Comparison of ENCODE assay signal across 9 cellular contexts in genomic region chr12:108567388-108567787, GRCh38. TPM values are rescaled to one million over a fixed set of nuclear protein-coding genes. Genes with fewer than 3 reads are reported as not detected.
A peak's percentile ranks its signal among the peaks of the same experiment; 100 is the strongest.
DNase-seq lines count a peak whose midpoint lies in the region; ATAC-seq and TF ChIP-seq lines count a peak whose summit lies in the region.
"Had no signal": no experiment of that assay in that cellular context is flagged by ENCODE, and none has a peak within 500 bp of the region (broad histone marks: within the 10 kb centered on the region; RNA-seq: fewer than 3 reads in every experiment).

No MANE protein-coding gene starts in this region.

- no peak for DNase-seq in CD4-positive, alpha-beta memory T cell
- DNase-seq in MV-4-11 (lab: John Stamatoyannopoulos, UW) (peak; percentile 21), endothelial cell (ENCODE audit: low spot score) (no peak), NAMALWA (ENCODE audit: low spot score) (no peak), NCI-H187 (lab: John Stamatoyannopoulos, UW) (no peak), COLO829 (ENCODE audit: low spot score) (no peak)
- DNase-seq: NCI-H748 treated with DMSO at 0.1 percent for 48 hours had no signal

- POLR2A ChIA-PET in CD4-positive, alpha-beta memory T cell (lab: Charles Lee; ENCODE audit: partially characterized antibody), result interaction anchor here (10.3 to 14.6 kb wide), 2 partner anchors 50 to 67 kb away, joined by 135 to 245 read pairs; partner anchors contain the start of gene SELPLG

- no peaks in the 10 kb centered on the region for H3K27me3 ChIP-seq in CD4-positive, alpha-beta memory T cell (ENCODE audit: insufficient read depth, low read length)
- H3K27me3 ChIP-seq in rectal smooth muscle tissue (ENCODE audit: control insufficient read depth, insufficient read depth, low read length), result no peaks in the 10 kb centered on the region

- H3K4me3 ChIP-seq in CD4-positive, alpha-beta memory T cell (ENCODE audit: low read length in 2 of 2), result no peak overlapping the region
- no peak overlapping the region for H3K4me3 ChIP-seq in rectal smooth muscle tissue (ENCODE audit: low read length)

- peaks cover 78% of the 10 kb centered on the region for H3K4me1 ChIP-seq in CD4-positive, alpha-beta memory T cell (ENCODE audit: insufficient read depth, low read length)
- peaks cover 15% of the 10 kb centered on the region for H3K4me1 ChIP-seq in rectal smooth muscle tissue (ENCODE audit: control insufficient read depth, insufficient read depth, low read length)

- H3K9me3 ChIP-seq in CD4-positive, alpha-beta memory T cell (ENCODE audit: control insufficient read depth in 1 of 2, low read length in 2 of 2), result no peaks in the 10 kb centered on the region

- H3K9me3 Mint-ChIP-seq in CD4-positive, alpha-beta memory T cell, result no peaks in the 10 kb centered on the region
- no peaks in the 10 kb centered on the region for H3K9me3 Mint-ChIP-seq in endothelial cell (ENCODE audit: unreplicated experiment)

- peaks cover 38% of the 10 kb centered on the region for H3K36me3 ChIP-seq in CD4-positive, alpha-beta memory T cell (ENCODE audit: insufficient read depth, low read length)
- H3K36me3 ChIP-seq in rectal smooth muscle tissue (ENCODE audit: control insufficient read depth, insufficient read depth, low read length), result peaks cover 27% of the 10 kb centered on the region

- no peak for ATAC-seq in GM19463 (IDR thresholded peaks at IDR 0.05; ENCODE audit: unreplicated experiment)

- peaks cover 43 to 61% of the 10 kb centered on the region in 2 donors for H3K36me3 Mint-ChIP-seq in CD4-positive, alpha-beta memory T cell
- peaks cover 30% of the 10 kb centered on the region for H3K36me3 Mint-ChIP-seq in endothelial cell (ENCODE audit: low read depth, unreplicated experiment)

- peak overlapping the region; percentile 57 to 99 (median 97) for H3K27ac Mint-ChIP-seq in CD4-positive, alpha-beta memory T cell
- H3K27ac Mint-ChIP-seq in endothelial cell (ENCODE audit: unreplicated experiment), result peak overlapping the region; percentile 42

- H3K9ac ChIP-seq in rectal smooth muscle tissue (ENCODE audit: low read length), result no peak overlapping the region

- TF ChIP-seq CTCF in endothelial cell (IDR thresholded peaks at IDR 0.05; ENCODE audit: unreplicated experiment), result no peak

- no peaks in the 10 kb centered on the region for H3K27me3 Mint-ChIP-seq in CD4-positive, alpha-beta memory T cell
- H3K27me3 Mint-ChIP-seq in endothelial cell (ENCODE audit: unreplicated experiment), result peaks cover 6% of the 10 kb centered on the region

- peak overlapping the region in 1 of 8 donors; percentile 10 for H3K4me3 Mint-ChIP-seq in CD4-positive, alpha-beta memory T cell
- peak overlapping the region; percentile 62 for H3K4me3 Mint-ChIP-seq in endothelial cell (ENCODE audit: unreplicated experiment)

- H3K4me1 Mint-ChIP-seq in CD4-positive, alpha-beta memory T cell, result peaks cover 37 to 83% (median 63%) of the 10 kb centered on the region in 4 donors
- H3K4me1 Mint-ChIP-seq in endothelial cell (ENCODE audit: unreplicated experiment), result peaks cover 7% of the 10 kb centered on the region

- intact Hi-C loops in CD4-positive, alpha-beta memory T cell (cut with micrococcal nuclease), result loop anchor here (10.0 kb wide), 1 partner anchor 587 kb away; no protein-coding TSS in a partner anchor

- CTCF ChIA-PET in CD4-positive, alpha-beta memory T cell (lab: Charles Lee; ENCODE audit: partially characterized antibody), result interaction anchor here (1.5 to 17.1 kb wide), 5 partner anchors 50 to 486 kb away, joined by 4 to 339 read pairs (median 61); partner anchors contain the start of gene SELPLG

- peak overlapping the region; percentile 52 for H3K27ac ChIP-seq in CD4-positive, alpha-beta memory T cell (ENCODE audit: low read depth, low read length)
- peak overlapping the region; percentile 18 for H3K27ac ChIP-seq in rectal smooth muscle tissue (ENCODE audit: low read depth, low read length)

RNA-seq across cellular contexts. Expression of gene ISCU, which starts 5.0 kb away (rescaled TPM):
- 100 to 1,000 TPM; 182 to 195 TPM for total RNA-seq in CD4-positive, alpha-beta memory T cell
- 100 to 1,000 TPM; 267 to 316 TPM for polyA plus RNA-seq in CD4-positive, alpha-beta memory T cell
- total RNA-seq in endothelial cell (ENCODE audit: unreplicated experiment), result 67.8 TPM

RNA-seq across cellular contexts. Expression of gene SART3, which starts 6.4 kb away (rescaled TPM):
- total RNA-seq in CD4-positive, alpha-beta memory T cell, result 100 to 1,000 TPM; 101 to 112 TPM
- 10 to 100 TPM; 25.9 to 52.5 TPM for polyA plus RNA-seq in CD4-positive, alpha-beta memory T cell
- total RNA-seq in endothelial cell (ENCODE audit: unreplicated experiment), result 67.8 TPM

RNA-seq across cellular contexts. Expression of gene TMEM119, which starts 30.5 kb away (rescaled TPM):
- under 1 TPM; 0.30 to 0.58 TPM for total RNA-seq in CD4-positive, alpha-beta memory T cell
- polyA plus RNA-seq in CD4-positive, alpha-beta memory T cell, result under 1 TPM in 1 of 2 donors, not detected in 1; 0.42 TPM
- 0.36 TPM for total RNA-seq in endothelial cell (ENCODE audit: unreplicated experiment)

RNA-seq across cellular contexts. Expression of gene FICD, which starts 52.3 kb away (rescaled TPM):
- 10 to 100 TPM; 10.6 to 12.3 TPM for total RNA-seq in CD4-positive, alpha-beta memory T cell
- polyA plus RNA-seq in CD4-positive, alpha-beta memory T cell, result 1 to 10 TPM; 2.3 to 3.9 TPM
- 5.5 TPM for total RNA-seq in endothelial cell (ENCODE audit: unreplicated experiment)
